Comparison of ENCODE assay signal across 8 cellular contexts in the genomic region with DNA sequence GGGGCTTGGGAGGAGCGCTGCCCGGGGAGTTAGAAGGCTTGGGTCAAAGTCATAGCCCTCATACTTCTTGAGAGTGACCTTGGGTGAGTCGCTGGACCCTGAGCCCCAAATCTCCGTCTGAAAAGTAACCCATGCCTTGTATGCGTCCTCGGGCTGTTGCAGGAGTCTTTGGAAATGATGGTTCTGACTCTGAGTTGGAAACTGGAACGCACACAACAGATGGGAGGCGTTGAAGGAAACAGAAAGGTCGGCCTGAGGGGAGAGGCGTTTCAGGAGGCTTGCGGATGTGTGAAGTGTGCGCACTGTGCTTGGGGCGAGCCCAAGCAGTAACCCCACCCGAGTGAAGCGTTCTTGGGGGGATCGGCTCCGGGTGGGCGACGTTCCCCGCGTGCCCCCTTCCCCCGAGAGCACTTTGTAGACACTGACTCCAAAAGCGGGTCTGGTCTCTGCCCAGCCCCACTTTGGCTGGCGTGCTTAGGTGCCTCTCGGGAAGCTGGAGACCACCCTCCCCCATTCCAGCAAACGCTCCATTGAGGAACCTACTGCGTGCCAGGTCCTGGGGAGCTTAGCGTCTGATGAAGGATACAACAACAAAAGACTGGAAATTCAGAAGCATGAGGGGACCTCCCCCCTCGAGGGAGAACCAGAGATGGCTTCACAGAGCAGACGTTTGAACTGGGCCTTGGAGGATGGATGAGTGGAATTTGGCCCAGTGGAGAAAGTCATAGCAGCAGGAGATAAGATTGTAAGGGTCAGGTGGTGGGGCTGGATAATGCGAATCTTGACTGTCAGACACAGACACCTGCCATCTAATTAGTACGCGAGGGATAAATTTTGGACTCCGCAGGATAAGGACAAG. TPM values are rescaled to one million over a fixed set of nuclear protein-coding genes. Genes with fewer than 3 reads are reported as not detected.
DNase-seq lines count a peak whose midpoint lies in the region; ATAC-seq and TF ChIP-seq lines count a peak whose summit lies in the region.

No MANE protein-coding gene starts in this region.

- peak overlapping the region; percentile 93 to 98 (median 94) for H3K27ac Mint-ChIP-seq in CD4-positive, alpha-beta memory T cell

- H2AFZ ChIP-seq in Karpas-422 (ENCODE audit: low read length): peak overlapping the region; percentile 40; the same call in 1 of the 2 replicates

- no peaks in the 10 kb centered on the region; the same call in 1 of the 2 replicates for H4K20me1 ChIP-seq in Karpas-422 (ENCODE audit: insufficient read depth, low read depth, low read length)

- H3K27ac ChIP-seq in CD4-positive, alpha-beta memory T cell (ENCODE audit: low read depth, low read length): peak overlapping the region; percentile 75
- H3K27ac ChIP-seq in Karpas-422 (ENCODE audit: low read length) (no peak overlapping the region), breast epithelium (peak overlapping the region; percentile 84 to 85), thoracic aorta (peak overlapping the region; percentile 73 to 75)

- intact Hi-C loops in CD4-positive, alpha-beta memory T cell (cut with micrococcal nuclease): loop anchor here (1.0 to 5.0 kb wide), 7 partner anchors 38 to 440 kb away; partner anchors contain the start of genes DCAF10, EXOSC3, SHB and TOMM5
- intact Hi-C loops in breast epithelium (cut with DNase I; ENCODE audit: low total_unique reads): no loop called here

- TF ChIP-seq CTCF in breast epithelium (IDR thresholded peaks at IDR 0.05): no peak
- no peak for TF ChIP-seq CTCF in thoracic aorta (IDR thresholded peaks at IDR 0.05)

- H3K9me3 ChIP-seq in CD4-positive, alpha-beta memory T cell (ENCODE audit: control insufficient read depth in 1 of 2, low read length in 2 of 2): no peaks in the 10 kb centered on the region
- H3K9me3 ChIP-seq in Karpas-422 (ENCODE audit: low read length) (no peaks in the 10 kb centered on the region), breast epithelium (no peaks in the 10 kb centered on the region), thoracic aorta (no peaks in the 10 kb centered on the region)

- no peak for ATAC-seq in thoracic aorta (ENCODE audit: insufficient number of reproducible peaks, low FRiP score, low read depth)

- CTCF ChIA-PET in CD4-positive, alpha-beta memory T cell (lab: Charles Lee; ENCODE audit: partially characterized antibody): interaction anchor here (0.6 to 1.6 kb wide), 10 partner anchors 9 to 420 kb away, joined by 3 to 7 read pairs (median 3); partner anchors contain the start of gene POLR1E

- H3K27me3 ChIP-seq in CD4-positive, alpha-beta memory T cell (ENCODE audit: insufficient read depth, low read length): no peaks in the 10 kb centered on the region
- H3K27me3 ChIP-seq in Karpas-422 (ENCODE audit: low read length) (no peaks in the 10 kb centered on the region), breast epithelium (no peaks in the 10 kb centered on the region), thoracic aorta (replicated peaks; ENCODE audit: insufficient read depth) (no peaks in the 10 kb centered on the region)

- peak overlapping the region; percentile 50 to 89 for H3K4me3 ChIP-seq in CD4-positive, alpha-beta memory T cell (ENCODE audit: low read length in 2 of 2)
- H3K4me3 ChIP-seq in Karpas-422 (ENCODE audit: low read length): peak overlapping the region; percentile 79
- H3K4me3 ChIP-seq in breast epithelium: peak overlapping the region; percentile 85 to 96 (median 92)
- H3K4me3 ChIP-seq in thoracic aorta: peak overlapping the region; percentile 98

- no peaks in the 10 kb centered on the region for H3K36me3 ChIP-seq in CD4-positive, alpha-beta memory T cell (ENCODE audit: insufficient read depth, low read length)
- H3K36me3 ChIP-seq in Karpas-422 (ENCODE audit: insufficient read depth, low read length) (0 out of 2 replicates have a peak, but pooled peaks cover 3% of the 10 kb centered on the region), breast epithelium (no peaks in the 10 kb centered on the region), thoracic aorta (no peaks in the 10 kb centered on the region)

- H3K4me1 Mint-ChIP-seq in CD4-positive, alpha-beta memory T cell: peaks cover 12 to 39% (median 26%) of the 10 kb centered on the region in 4 donors

- peaks cover 0 to 14% of the 10 kb centered on the region in 2 donors for H3K36me3 Mint-ChIP-seq in CD4-positive, alpha-beta memory T cell

- H3K9me3 Mint-ChIP-seq in CD4-positive, alpha-beta memory T cell: peaks cover 0 to 4% (median 0%) of the 10 kb centered on the region in 8 donors

- no peak for TF ChIP-seq POLR2A in breast epithelium (IDR thresholded peaks at IDR 0.05)

- H3K4me2 ChIP-seq in Karpas-422 (ENCODE audit: low read depth, low read length, poor library complexity, severe bottlenecking): peak overlapping the region; percentile 72

- H3K27me3 Mint-ChIP-seq in CD4-positive, alpha-beta memory T cell: peaks cover 0 to 2% of the 10 kb centered on the region in 2 donors

- peak overlapping the region; percentile 88 for H3K9ac ChIP-seq in Karpas-422 (ENCODE audit: low read length)

- POLR2A ChIA-PET in CD4-positive, alpha-beta memory T cell (lab: Charles Lee; ENCODE audit: partially characterized antibody): interaction anchor here (0.6 kb wide), 1 partner anchor 9 kb away, joined by 4 read pairs; no protein-coding TSS in a partner anchor

- H3K9me2 ChIP-seq in Karpas-422 (replicated peaks; ENCODE audit: insufficient read depth, low read length): no peaks in the 10 kb centered on the region

- H3K4me1 ChIP-seq in CD4-positive, alpha-beta memory T cell (ENCODE audit: insufficient read depth, low read length): peaks cover 30% of the 10 kb centered on the region
- H3K4me1 ChIP-seq in Karpas-422 (ENCODE audit: low read length): peaks cover 26% of the 10 kb centered on the region
- peaks cover 0 to 8% of the 10 kb centered on the region in 2 donors for H3K4me1 ChIP-seq in breast epithelium
- H3K4me1 ChIP-seq in thoracic aorta (ENCODE audit: control insufficient read depth in 1 of 2, low read depth in 2 of 2): peaks cover 14 to 26% of the 10 kb centered on the region in 2 donors

- peaks cover 36% of the 10 kb centered on the region for H3K79me2 ChIP-seq in Karpas-422 (ENCODE audit: low read length)

- no peak for DNase-seq in CD4-positive, alpha-beta memory T cell
- DNase-seq in Karpas-422: no peak
- no peak for DNase-seq in breast epithelium (ENCODE audit: low spot score in 2 of 2)
- peak; percentile 70 for DNase-seq in left kidney (ENCODE audit: low read depth, low spot score)
- DNase-seq in thoracic aorta (ENCODE audit: low spot score): no peak
- no peak for DNase-seq in NCI-H226
- no peak for DNase-seq in DMS153 treated with DMSO at 0.1 percent for 48 hours (lab: John Stamatoyannopoulos, UW; ENCODE audit: unreplicated experiment)
- no peak for DNase-seq in superior temporal gyrus (ENCODE audit: extremely low spot score)

- H3K4me3 Mint-ChIP-seq in CD4-positive, alpha-beta memory T cell: peak overlapping the region; percentile 86 to 98 (median 91)

RNA-seq across cellular contexts. Expression of gene SLC25A51, which starts 0.9 kb away (rescaled TPM):
- total RNA-seq in CD4-positive, alpha-beta memory T cell: 10 to 100 TPM; 40.2 to 43.3 TPM
- 10 to 100 TPM in 1 of 2 donors, 1 to 10 TPM in 1; 8.0 to 13.9 TPM for polyA plus RNA-seq in CD4-positive, alpha-beta memory T cell
- total RNA-seq in Karpas-422 (2014; rRNA removed; shearing (Covaris generic); ENCODE audit: low replicate concordance): 22.9 and 44.2 TPM in 2 replicates
- total RNA-seq in breast epithelium: 10 to 100 TPM; 22.5 to 43.7 (median 30.8) TPM
- total RNA-seq in thoracic aorta: 10 to 100 TPM; 29.9 to 39.1 TPM
